In genomic region chr2:159074605-159075004, GRCh38 we compare ENCODE assay signal across 23 cellular contexts.
DNase-seq lines count a peak whose midpoint lies in the region; ATAC-seq and TF ChIP-seq lines count a peak whose summit lies in the region.
"Had no signal": no experiment of that assay in that cellular context is flagged by ENCODE, and none has a peak within 500 bp of the region (broad histone marks: within the 10 kb centered on the region; RNA-seq: fewer than 3 reads in every experiment).

No MANE protein-coding gene starts in this region.

- TF ChIP-seq POLR2A in IMR-90 (IDR thresholded peaks at IDR 0.05; ENCODE audit: low read depth, low read length), result no peak

- H3K27ac Mint-ChIP-seq in progenitor cell of endocrine pancreas, result peak overlapping the region; percentile 49
- H3K27ac Mint-ChIP-seq: B cell; CD4-positive, CD25-positive, alpha-beta regulatory T cell; CD8-positive, alpha-beta T cell had no signal

- H2BK120ac ChIP-seq in IMR-90 (ENCODE audit: low read depth, low read length), result no peak overlapping the region

- DNase-seq in IMR-90, result no peak
- DNase-seq in Panc1 (ENCODE audit: low read depth, low spot score), result no peak
- peak; percentile 23 for DNase-seq in midbrain (lab: John Stamatoyannopoulos, UW)
- DNase-seq in progenitor cell of endocrine pancreas (ENCODE audit: low spot score, unreplicated experiment), result no peak
- no peak for DNase-seq in Ammon's horn (ENCODE audit: low spot score)
- no peak for DNase-seq in NCI-H1694 treated with DMSO at 0.1 percent for 48 hours (lab: John Stamatoyannopoulos, UW)
- DNase-seq: 8988T; Caco-2; CD4-positive, CD25-positive, alpha-beta regulatory T cell; CD8-positive, alpha-beta T cell; DMS79; EL; GDM1; GOT3; H7; HCEC 1CT had no signal

- TF ChIP-seq CTCF in IMR-90 (conservative IDR thresholded peaks at IDR 0.05; ENCODE audit: low read depth, low read length) (no peak), Panc1 (IDR thresholded peaks at IDR 0.05) (no peak), progenitor cell of endocrine pancreas (IDR thresholded peaks at IDR 0.05; ENCODE audit: unreplicated experiment) (no peak)

- intact Hi-C loops in IMR-90 (cut with micrococcal nuclease) (loop anchor here (5.0 kb wide), 1 partner anchor 102 kb away; no protein-coding TSS in a partner anchor), Panc1 (cut with micrococcal nuclease; ENCODE audit: unreplicated experiment) (no loop called here)

- H3K4me3 ChIP-seq in IMR-90 (ENCODE audit: insufficient read depth, low read depth, low read length) (no peak overlapping the region), Panc1 (ENCODE audit: low read depth in 2 of 2, low read length in 2 of 2) (no peak overlapping the region)
- H3K4me3 ChIP-seq: A549, BLaER1, GM12878 had no signal

- ATAC-seq in IMR-90 (ENCODE audit: low read depth), result no peak
- ATAC-seq in Panc1, result no peak
- ATAC-seq in GM19023 (IDR thresholded peaks at IDR 0.05; ENCODE audit: unreplicated experiment), result no peak
- no peak for ATAC-seq in GM21423 (IDR thresholded peaks at IDR 0.05; ENCODE audit: unreplicated experiment)
- ATAC-seq: A549; CD8-positive, alpha-beta T cell; GM12878 had no signal

- H2AFZ ChIP-seq in IMR-90 (replicated peaks; ENCODE audit: low read length, poor library complexity), result no peak overlapping the region

- H3K27ac ChIP-seq in IMR-90 (ENCODE audit: insufficient read depth, low read length) (no peak overlapping the region; the same call in 1 of the 2 replicates), Panc1 (ENCODE audit: low read length) (peak overlapping the region; percentile 9; the same call in 1 of the 2 replicates)
- H3K27ac ChIP-seq: BLaER1, C4-2B had no signal

- H3K23ac ChIP-seq in IMR-90 (ENCODE audit: low read depth, low read length), result no peak overlapping the region

- 0 out of 2 replicates have a peak overlapping the region, but pooled peaks have one; percentile 5 for H2BK20ac ChIP-seq in IMR-90 (ENCODE audit: low read depth, low read length)

- H3K9ac ChIP-seq in IMR-90 (ENCODE audit: low read depth, low read length), result no peak overlapping the region
- H3K9ac ChIP-seq: BLaER1 had no signal

- H3K36me3 ChIP-seq in IMR-90 (ENCODE audit: control insufficient read depth, insufficient read depth, low read length), result no peaks in the 10 kb centered on the region
- H3K36me3 ChIP-seq in Panc1 (ENCODE audit: control insufficient read depth, insufficient read depth, low read length), result no peaks in the 10 kb centered on the region; the same call in 1 of the 2 replicates
- H3K36me3 ChIP-seq: BLaER1 had no signal

- no peaks in the 10 kb centered on the region for H3K4me1 Mint-ChIP-seq in progenitor cell of endocrine pancreas (ENCODE audit: low read depth)
- H3K4me1 Mint-ChIP-seq: B cell; CD4-positive, CD25-positive, alpha-beta regulatory T cell had no signal

- H2AK5ac ChIP-seq in IMR-90 (ENCODE audit: low read depth, low read length), result peak overlapping the region; percentile 78

- TF ChIP-seq RAD21 in IMR-90 (IDR thresholded peaks at IDR 0.05; ENCODE audit: low read length), result no peak

- dilution Hi-C loops in IMR-90 (cut with HindIII; ENCODE audit: low sequenced_read_pairs, unreplicated experiment), result no loop called here

- H4K8ac ChIP-seq in IMR-90 (ENCODE audit: low read depth in 2 of 2, low read length in 2 of 2), result no peak overlapping the region

- no peak overlapping the region for H3K56ac ChIP-seq in IMR-90 (ENCODE audit: extremely low read depth, insufficient read depth, low read length)

- in situ Hi-C loops in IMR-90 (cut with MboI; ENCODE audit: low sequenced_read_pairs) (no loop called here), Panc1 (cut with HindIII; ENCODE audit: low pct_unique_long_range_greater_than_20kb, low sequenced_read_pairs) (no loop called here)

- H3K4me3 Mint-ChIP-seq in progenitor cell of endocrine pancreas (ENCODE audit: low read depth), result no peak overlapping the region
- H3K4me3 Mint-ChIP-seq: B cell; CD4-positive, CD25-positive, alpha-beta regulatory T cell; CD8-positive, alpha-beta T cell had no signal

- no peak overlapping the region for H3K4ac ChIP-seq in IMR-90 (ENCODE audit: low read depth, low read length)

- peaks cover 15% of the 10 kb centered on the region for H3K9me1 ChIP-seq in IMR-90 (ENCODE audit: insufficient read depth, low read length)

- H3K14ac ChIP-seq in IMR-90 (replicated peaks; ENCODE audit: low read depth, low read length), result no peak overlapping the region; the same call in 1 of the 2 replicates

- 0 out of 2 replicates have a peak overlapping the region, but pooled peaks have one; percentile 9 for H3K18ac ChIP-seq in IMR-90 (ENCODE audit: low read depth, low read length)

- no peaks in the 10 kb centered on the region for H3K9me3 Mint-ChIP-seq in progenitor cell of endocrine pancreas (ENCODE audit: low read depth)
- H3K9me3 Mint-ChIP-seq: CD8-positive, alpha-beta T cell had no signal

- H3K27me3 Mint-ChIP-seq in progenitor cell of endocrine pancreas, result no peaks in the 10 kb centered on the region

- H3K9me3 ChIP-seq in IMR-90 (ENCODE audit: control insufficient read depth, insufficient read depth, low read length), result no peaks in the 10 kb centered on the region
- no peaks in the 10 kb centered on the region for H3K9me3 ChIP-seq in Panc1 (ENCODE audit: control insufficient read depth, insufficient read depth, low read depth, low read length)
- H3K9me3 ChIP-seq: Caco-2 had no signal

- no peaks in the 10 kb centered on the region for H4K20me1 ChIP-seq in IMR-90 (ENCODE audit: insufficient read depth, low read length)
- H4K20me1 ChIP-seq: BLaER1 had no signal

- CTCF ChIA-PET in IMR-90 (lab: Yijun Ruan, JAX) (interaction anchor here (0.6 kb wide), 1 partner anchor 9 kb away, joined by 5 read pairs; no protein-coding TSS in a partner anchor), Panc1 (lab: Charles Lee) (no interaction called here)

- H3K79me1 ChIP-seq in IMR-90 (ENCODE audit: low read depth in 1 of 2, low read length in 2 of 2), result peaks cover 20 to 50% of the 10 kb centered on the region in 2 experiments

- no TSS peak for BruUV-seq in IMR-90 (replicated peaks; lab: Mats Ljungman, UMichigan)
- BruUV-seq in Panc1 (replicated peaks; lab: Mats Ljungman, UMichigan), result no TSS peak

- H3K36me3 Mint-ChIP-seq in progenitor cell of endocrine pancreas (ENCODE audit: insufficient read depth), result peaks cover 5% of the 10 kb centered on the region
- H3K36me3 Mint-ChIP-seq: CD4-positive, CD25-positive, alpha-beta regulatory T cell; CD8-positive, alpha-beta T cell had no signal

- H2AK9ac ChIP-seq in IMR-90 (replicated peaks; ENCODE audit: low read depth, low read length, poor library complexity), result no peak overlapping the region

- H4K91ac ChIP-seq in IMR-90 (ENCODE audit: insufficient read depth, low read depth, low read length), result no peak overlapping the region

- no CpG with 5 or more reads among the region's 7 CpGs for WGBS in IMR-90 (ENCODE audit: extremely low coverage in 2 of 2, insufficient read length in 1 of 2), 2 experiments

- POLR2A ChIA-PET in IMR-90 (lab: Charles Lee; ENCODE audit: unreplicated experiment), result interaction anchor here (0.6 kb wide), 1 partner anchor 541 kb away, joined by 8 read pairs; no protein-coding TSS in a partner anchor
- POLR2A ChIA-PET in Panc1 (lab: Charles Lee), result no interaction called here

- peaks cover 23% of the 10 kb centered on the region for H3K4me1 ChIP-seq in IMR-90 (ENCODE audit: control insufficient read depth, insufficient read depth, low read length)
- peaks cover 14% of the 10 kb centered on the region for H3K4me1 ChIP-seq in Panc1 (ENCODE audit: control insufficient read depth, insufficient read depth, low read length)
- H3K4me1 ChIP-seq: BLaER1 had no signal

- H3K27me3 ChIP-seq in IMR-90 (ENCODE audit: control insufficient read depth, insufficient read depth, low read length) (no peaks in the 10 kb centered on the region), Panc1 (ENCODE audit: control insufficient read depth, insufficient read depth, low read length) (no peaks in the 10 kb centered on the region)
- H3K27me3 ChIP-seq: BLaER1 had no signal

- 0 out of 3 replicates have a peak overlapping the region, but pooled peaks have one; percentile 58 for H2BK15ac ChIP-seq in IMR-90 (ENCODE audit: low read depth, low read length)

- no peak overlapping the region for H3K4me2 ChIP-seq in IMR-90 (ENCODE audit: low read depth, low read length)
- H3K4me2 ChIP-seq: A549, BLaER1 had no signal

- no peak overlapping the region for H4K5ac ChIP-seq in IMR-90 (ENCODE audit: low read depth, low read length)

- H2BK5ac ChIP-seq in IMR-90 (ENCODE audit: low read depth, low read length, poor library complexity, severe bottlenecking), result no peak overlapping the region

TF ChIP-seq in IMR-90, 13 proteins besides CTCF, POLR2A, EP300 and RAD21:
- TF ChIP-seq USF2 (IDR thresholded peaks at IDR 0.05; ENCODE audit: low read depth, low read length), result no peak
